In the genomic region with DNA sequence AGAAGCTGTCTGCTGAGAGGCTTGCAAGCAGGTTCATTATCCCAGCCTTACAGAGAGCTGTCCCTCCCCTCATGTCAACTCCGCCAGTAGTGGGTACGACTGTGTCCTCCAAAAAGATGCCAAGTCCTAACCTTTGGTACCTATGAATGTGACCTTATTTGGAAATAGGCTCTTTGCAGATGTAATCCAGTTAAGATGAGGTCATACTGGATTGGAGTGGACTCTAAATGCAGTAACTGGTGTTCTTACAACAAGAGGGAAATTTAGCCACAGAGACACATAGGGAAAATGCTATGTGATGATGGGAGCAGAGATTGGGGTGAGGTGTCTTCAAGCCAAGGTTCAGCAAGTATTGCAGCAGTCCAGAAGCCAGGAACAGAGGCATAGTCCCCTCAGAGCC, we compare ENCODE assay signal across 28 cellular contexts.
"Had no signal": no experiment of that assay in that cellular context is flagged by ENCODE, and none has a peak within 500 bp of the region (broad histone marks: within the 10 kb centered on the region; RNA-seq: fewer than 3 reads in every experiment).

No MANE protein-coding gene starts in this region.

- DNase-seq: activated CD4-positive, alpha-beta T cell treated with anti-CD3 and anti-CD28 coated beads for 48 hours; activated CD4-positive, alpha-beta T cell treated with anti-CD3 and anti-CD28 coated beads, Interleukin-2, amount 50 U/mL, for 48 hours; activated CD8-positive, alpha-beta memory T cell treated with anti-CD3 and anti-CD28 coated beads, Interleukin-2, amount 50 U/mL, for 4 hours; activated gamma-delta T cell; activated naive CD4-positive, alpha-beta T cell treated with anti-CD3 and anti-CD28 coated beads, Interleukin-2, amount 10 ng/mL, durations not matched to agents 7 days and 5 days; activated T-cell treated with anti-CD3 and anti-CD28 coated beads, Interleukin-2, amount 50 U/mL, for 24 hours; brain microvascular endothelial cell; dorsolateral prefrontal cortex; effector memory CD4-positive, alpha-beta T cell; gastrocnemius medialis; glutamatergic neuron; mammary epithelial cell; naive B cell; nephron progenitor cell; pancreas; psoas muscle; stimulated activated CD4-positive, alpha-beta T cell treated with anti-CD3 and anti-CD28 coated beads, Interleukin-1b, Interleukin-23, amount 100 ng/mL, for 48 hours; stimulated activated naive CD4-positive, alpha-beta T cell; testis; transverse colon; WERI-Rb-1 had no signal

- H3K4me3 ChIP-seq: coronary artery, dorsolateral prefrontal cortex, gastrocnemius medialis, pancreas, psoas muscle, smooth muscle cell, testis, transverse colon had no signal

- H3K27me3 ChIP-seq: gastrocnemius medialis, pancreas, testis, transverse colon had no signal

- H3K4me2 ChIP-seq: smooth muscle cell had no signal

- FAIRE-seq: astrocyte, pancreas, TTC549, urothelium cell line had no signal

- H3K36me3 Mint-ChIP-seq: activated naive CD4-positive, alpha-beta T cell treated with anti-CD3 and anti-CD28 coated beads, Interleukin-2, amount 10 ng/mL, durations not matched to agents 7 days and 5 days; activated naive CD8-positive, alpha-beta T cell treated with anti-CD3 and anti-CD28 coated beads, Interleukin-2, amount 10 ng/mL, durations not matched to agents 7 days and 5 days; mesothelial cell of epicardium; naive B cell had no signal

- H3K4me3 Mint-ChIP-seq: activated naive CD4-positive, alpha-beta T cell treated with anti-CD3 and anti-CD28 coated beads, Interleukin-2, amount 10 ng/mL, durations not matched to agents 7 days and 5 days; activated naive CD8-positive, alpha-beta T cell treated with anti-CD3 and anti-CD28 coated beads, Interleukin-2, amount 10 ng/mL, durations not matched to agents 7 days and 5 days; activated T-cell treated with anti-CD3 and anti-CD28 coated beads, Interleukin-2, amount 50 U/mL, for 24 hours; mesothelial cell of epicardium; naive B cell; nephron progenitor cell had no signal

- H3K27ac Mint-ChIP-seq: activated naive CD4-positive, alpha-beta T cell treated with anti-CD3 and anti-CD28 coated beads, Interleukin-2, amount 10 ng/mL, durations not matched to agents 7 days and 5 days; activated naive CD8-positive, alpha-beta T cell treated with anti-CD3 and anti-CD28 coated beads, Interleukin-2, amount 10 ng/mL, durations not matched to agents 7 days and 5 days; activated T-cell treated with anti-CD3 and anti-CD28 coated beads, Interleukin-2, amount 50 U/mL, for 24 hours; mesothelial cell of epicardium; nephron progenitor cell had no signal

- H3K9me3 Mint-ChIP-seq: activated naive CD4-positive, alpha-beta T cell treated with anti-CD3 and anti-CD28 coated beads, Interleukin-2, amount 10 ng/mL, durations not matched to agents 7 days and 5 days; activated naive CD8-positive, alpha-beta T cell treated with anti-CD3 and anti-CD28 coated beads, Interleukin-2, amount 10 ng/mL, durations not matched to agents 7 days and 5 days; activated T-cell treated with anti-CD3 and anti-CD28 coated beads, Interleukin-2, amount 50 U/mL, for 24 hours; mesothelial cell of epicardium; nephron progenitor cell had no signal

- H3K4me1 Mint-ChIP-seq: activated naive CD4-positive, alpha-beta T cell treated with anti-CD3 and anti-CD28 coated beads, Interleukin-2, amount 10 ng/mL, durations not matched to agents 7 days and 5 days; activated naive CD8-positive, alpha-beta T cell treated with anti-CD3 and anti-CD28 coated beads, Interleukin-2, amount 10 ng/mL, durations not matched to agents 7 days and 5 days had no signal

- H3K9me3 ChIP-seq: gastrocnemius medialis, pancreas, psoas muscle, testis, transverse colon had no signal

- H3K36me3 ChIP-seq: brain microvascular endothelial cell, gastrocnemius medialis, pancreas, transverse colon, WERI-Rb-1 had no signal

- H3K27ac ChIP-seq: brain microvascular endothelial cell, coronary artery, dorsolateral prefrontal cortex, gastrocnemius medialis, psoas muscle, testis, WERI-Rb-1 had no signal
